ENCODE assay signal across 1 cellular context in the genomic region with DNA sequence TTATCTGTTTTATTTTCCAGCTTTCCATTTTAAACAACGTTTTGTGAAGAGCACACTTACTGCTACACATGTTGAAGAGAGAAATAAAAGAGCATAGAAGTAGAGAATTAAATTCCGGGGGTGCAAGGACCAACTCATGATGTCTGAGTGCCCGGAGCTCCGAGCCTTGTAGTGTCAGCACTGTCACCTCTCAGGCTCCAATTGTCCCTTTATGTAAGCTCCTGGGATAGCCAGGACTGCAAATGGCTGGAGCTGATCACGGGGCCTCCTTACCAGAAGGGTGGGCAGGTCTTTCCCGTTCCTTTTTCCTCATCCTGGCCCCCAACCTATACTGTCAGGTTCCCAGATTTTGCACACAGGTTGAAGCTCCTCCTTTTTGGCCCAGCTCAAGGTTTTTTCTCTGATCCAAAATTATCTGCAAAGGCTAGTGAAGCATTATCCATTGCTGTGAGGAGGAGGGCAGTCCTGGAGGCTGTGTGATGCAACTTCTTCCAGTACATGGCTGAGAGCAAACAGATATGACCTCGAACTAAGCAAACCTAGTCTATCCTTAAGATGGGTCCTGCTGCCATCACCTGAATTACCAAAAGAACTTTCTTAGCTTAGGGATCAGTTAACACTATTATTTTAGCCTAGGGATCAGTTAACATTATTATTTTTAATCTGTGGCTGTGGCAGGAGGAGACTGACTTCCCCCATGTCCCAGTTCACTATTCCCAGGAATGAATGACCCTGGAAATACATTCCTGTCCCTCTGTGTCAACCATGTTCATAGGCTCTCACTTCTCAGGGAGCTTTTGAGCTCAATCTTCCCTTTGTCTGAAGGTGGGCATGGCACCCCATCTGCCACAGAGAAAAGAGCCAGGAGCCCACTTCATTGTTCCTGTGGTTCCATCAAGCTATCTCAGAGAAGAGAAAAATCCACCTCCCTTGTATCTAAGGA.
TF ChIP-seq lines count a peak whose summit lies in the region.

Gene FGG (minus strand): TSS at position 185 of the 943 bp plus-strand sequence. CDS start 47 bp downstream, at position 138.

TF ChIP-seq in HepG2, 621 proteins besides CTCF, POLR2A, EP300 and RAD21 (continued from another document and continues in another):
- TF ChIP-seq AHDC1 (CRISPR knock-in tag; IDR thresholded peaks at IDR 0.05; ENCODE audit: borderline replicate concordance) (peak; percentile 63; the same call in 1 of the 2 replicates), ZNF264 (CRISPR knock-in tag; IDR thresholded peaks at IDR 0.05) (peak; percentile 23; the same call in 1 of the 2 replicates), TERF1 (CRISPR knock-in tag; IDR thresholded peaks at IDR 0.05) (no peak), MYNN (CRISPR knock-in tag; IDR thresholded peaks at IDR 0.05; ENCODE audit: low read depth) (no peak), MEIS1 (CRISPR knock-in tag; IDR thresholded peaks at IDR 0.05; ENCODE audit: borderline replicate concordance) (no peak), CENPT (CRISPR knock-in tag; IDR thresholded peaks at IDR 0.05; ENCODE audit: low read depth) (no peak), ZFP62 (CRISPR knock-in tag; IDR thresholded peaks at IDR 0.05) (no peak), ZNF788 (CRISPR knock-in tag; IDR thresholded peaks at IDR 0.05; ENCODE audit: borderline replicate concordance) (peak; percentile 74; the same call in 1 of the 2 replicates), SP4 (CRISPR knock-in tag; IDR thresholded peaks at IDR 0.05) (no peak), DNMT3B (CRISPR knock-in tag; conservative IDR thresholded peaks at IDR 0.05) (no peak), ZUFSP (CRISPR knock-in tag; IDR thresholded peaks at IDR 0.05; ENCODE audit: borderline replicate concordance) (no peak), GATAD2A (CRISPR knock-in tag; IDR thresholded peaks at IDR 0.05) (peak; percentile 92), PAX8 (CRISPR knock-in tag; IDR thresholded peaks at IDR 0.05; ENCODE audit: borderline replicate concordance) (no peak), ZBTB7B (CRISPR knock-in tag; IDR thresholded peaks at IDR 0.05) (peak; percentile 67; the same call in 1 of the 2 replicates), POGK (CRISPR knock-in tag; conservative IDR thresholded peaks at IDR 0.05) (peak; percentile 24; the same call in 1 of the 2 replicates), NFE2 (CRISPR knock-in tag; IDR thresholded peaks at IDR 0.05) (no peak), MED1 (CRISPR knock-in tag; IDR thresholded peaks at IDR 0.05) (peak; percentile 59), ZNF543 (CRISPR knock-in tag; IDR thresholded peaks at IDR 0.05) (peak; percentile 66; the same call in 1 of the 2 replicates)
- TF ChIP-seq, protein P1, sequence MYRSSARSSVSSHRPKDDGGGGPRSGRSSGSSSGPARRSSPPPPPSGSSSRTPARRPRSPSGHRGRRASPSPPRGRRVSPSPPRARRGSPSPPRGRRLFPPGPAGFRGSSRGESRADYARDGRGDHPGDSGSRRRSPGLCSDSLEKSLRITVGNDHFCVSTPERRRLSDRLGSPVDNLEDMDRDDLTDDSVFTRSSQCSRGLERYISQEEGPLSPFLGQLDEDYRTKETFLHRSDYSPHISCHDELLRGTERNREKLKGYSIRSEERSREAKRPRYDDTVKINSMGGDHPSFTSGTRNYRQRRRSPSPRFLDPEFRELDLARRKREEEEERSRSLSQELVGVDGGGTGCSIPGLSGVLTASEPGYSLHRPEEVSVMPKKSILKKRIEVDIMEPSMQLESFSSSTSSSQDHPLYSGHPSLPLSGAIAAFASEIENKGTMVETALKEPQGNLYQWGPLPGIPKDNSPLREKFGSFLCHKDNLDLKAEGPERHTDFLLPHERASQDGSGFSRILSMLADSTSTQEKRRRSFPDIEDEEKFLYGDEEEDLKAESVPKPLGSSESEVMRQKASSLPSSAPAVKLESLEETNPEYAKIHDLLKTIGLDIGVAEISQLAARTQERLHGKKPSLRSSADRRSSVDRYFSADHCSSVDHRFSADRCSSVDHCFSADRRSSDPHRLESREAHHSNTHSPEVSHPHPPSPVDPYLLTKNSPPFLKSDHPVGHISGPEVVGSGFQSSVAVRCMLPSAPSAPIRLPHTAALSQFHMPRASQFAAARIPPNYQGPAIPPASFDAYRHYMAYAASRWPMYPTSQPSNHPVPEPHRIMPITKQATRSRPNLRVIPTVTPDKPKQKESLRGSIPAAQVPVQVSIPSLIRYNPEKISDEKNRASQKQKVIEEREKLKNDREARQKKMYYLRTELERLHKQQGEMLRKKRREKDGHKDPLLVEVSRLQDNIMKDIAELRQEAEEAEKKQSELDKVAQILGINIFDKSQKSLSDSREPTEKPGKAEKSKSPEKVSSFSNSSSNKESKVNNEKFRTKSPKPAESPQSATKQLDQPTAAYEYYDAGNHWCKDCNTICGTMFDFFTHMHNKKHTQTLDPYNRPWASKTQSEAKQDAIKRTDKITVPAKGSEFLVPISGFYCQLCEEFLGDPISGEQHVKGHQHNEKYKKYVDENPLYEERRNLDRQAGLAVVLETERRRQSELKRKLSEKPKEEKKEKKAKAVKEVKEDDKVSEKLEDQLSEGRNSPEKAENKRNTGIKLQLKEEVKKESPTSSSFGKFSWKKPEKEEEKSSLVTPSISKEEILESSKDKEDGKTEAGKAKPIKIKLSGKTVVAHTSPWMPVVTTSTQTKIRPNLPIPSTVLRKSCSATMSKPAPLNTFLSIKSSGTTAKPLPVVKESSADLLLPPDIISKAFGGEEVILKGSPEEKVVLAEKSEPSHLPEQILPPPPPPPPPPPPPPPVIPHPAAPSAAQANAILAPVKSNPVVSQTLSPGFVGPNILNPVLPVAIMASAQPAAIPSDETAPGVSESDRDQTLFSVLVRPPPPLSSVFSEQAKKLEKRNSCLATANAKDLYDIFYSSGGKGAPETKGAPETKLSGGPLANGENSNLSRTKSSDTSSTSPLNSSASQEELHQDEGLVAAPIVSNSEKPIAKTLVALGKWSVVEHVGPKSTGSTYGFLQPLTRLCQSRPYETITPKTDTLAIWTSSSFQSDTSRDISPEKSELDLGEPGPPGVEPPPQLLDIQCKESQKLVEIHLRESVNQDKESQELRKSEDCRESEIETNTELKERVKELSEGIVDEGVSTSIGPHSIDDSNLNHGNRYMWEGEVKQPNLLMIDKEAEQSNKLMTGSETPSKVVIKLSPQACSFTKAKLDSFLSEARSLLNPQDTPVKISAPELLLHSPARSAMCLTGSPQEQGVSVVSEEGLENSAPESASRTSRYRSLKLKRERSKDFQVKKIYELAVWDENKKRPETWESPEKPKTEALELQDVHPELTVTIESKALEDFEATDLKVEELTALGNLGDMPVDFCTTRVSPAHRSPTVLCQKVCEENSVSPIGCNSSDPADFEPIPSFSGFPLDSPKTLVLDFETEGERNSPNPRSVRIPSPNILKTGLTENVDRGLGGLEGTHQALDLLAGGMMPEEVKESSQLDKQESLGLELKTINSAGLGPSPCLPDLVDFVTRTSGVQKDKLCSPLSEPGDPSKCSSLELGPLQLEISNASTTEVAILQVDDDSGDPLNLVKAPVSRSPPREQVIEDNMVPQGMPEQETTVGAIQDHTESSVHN (CRISPR knock-in tag; IDR thresholded peaks at IDR 0.05): peak; percentile 20; the same call in 1 of the 2 replicates
- TF ChIP-seq, protein P2, sequence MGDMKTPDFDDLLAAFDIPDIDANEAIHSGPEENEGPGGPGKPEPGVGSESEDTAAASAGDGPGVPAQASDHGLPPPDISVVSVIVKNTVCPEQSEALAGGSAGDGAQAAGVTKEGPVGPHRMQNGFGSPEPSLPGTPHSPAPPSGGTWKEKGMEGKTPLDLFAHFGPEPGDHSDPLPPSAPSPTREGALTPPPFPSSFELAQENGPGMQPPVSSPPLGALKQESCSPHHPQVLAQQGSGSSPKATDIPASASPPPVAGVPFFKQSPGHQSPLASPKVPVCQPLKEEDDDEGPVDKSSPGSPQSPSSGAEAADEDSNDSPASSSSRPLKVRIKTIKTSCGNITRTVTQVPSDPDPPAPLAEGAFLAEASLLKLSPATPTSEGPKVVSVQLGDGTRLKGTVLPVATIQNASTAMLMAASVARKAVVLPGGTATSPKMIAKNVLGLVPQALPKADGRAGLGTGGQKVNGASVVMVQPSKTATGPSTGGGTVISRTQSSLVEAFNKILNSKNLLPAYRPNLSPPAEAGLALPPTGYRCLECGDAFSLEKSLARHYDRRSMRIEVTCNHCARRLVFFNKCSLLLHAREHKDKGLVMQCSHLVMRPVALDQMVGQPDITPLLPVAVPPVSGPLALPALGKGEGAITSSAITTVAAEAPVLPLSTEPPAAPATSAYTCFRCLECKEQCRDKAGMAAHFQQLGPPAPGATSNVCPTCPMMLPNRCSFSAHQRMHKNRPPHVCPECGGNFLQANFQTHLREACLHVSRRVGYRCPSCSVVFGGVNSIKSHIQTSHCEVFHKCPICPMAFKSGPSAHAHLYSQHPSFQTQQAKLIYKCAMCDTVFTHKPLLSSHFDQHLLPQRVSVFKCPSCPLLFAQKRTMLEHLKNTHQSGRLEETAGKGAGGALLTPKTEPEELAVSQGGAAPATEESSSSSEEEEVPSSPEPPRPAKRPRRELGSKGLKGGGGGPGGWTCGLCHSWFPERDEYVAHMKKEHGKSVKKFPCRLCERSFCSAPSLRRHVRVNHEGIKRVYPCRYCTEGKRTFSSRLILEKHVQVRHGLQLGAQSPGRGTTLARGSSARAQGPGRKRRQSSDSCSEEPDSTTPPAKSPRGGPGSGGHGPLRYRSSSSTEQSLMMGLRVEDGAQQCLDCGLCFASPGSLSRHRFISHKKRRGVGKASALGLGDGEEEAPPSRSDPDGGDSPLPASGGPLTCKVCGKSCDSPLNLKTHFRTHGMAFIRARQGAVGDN (CRISPR knock-in tag; IDR thresholded peaks at IDR 0.05): peak; percentile 10; the same call in 1 of the 2 replicates
- TF ChIP-seq, protein P3, sequence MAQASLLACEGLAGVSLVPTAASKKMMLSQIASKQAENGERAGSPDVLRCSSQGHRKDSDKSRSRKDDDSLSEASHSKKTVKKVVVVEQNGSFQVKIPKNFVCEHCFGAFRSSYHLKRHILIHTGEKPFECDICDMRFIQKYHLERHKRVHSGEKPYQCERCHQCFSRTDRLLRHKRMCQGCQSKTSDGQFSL (CRISPR knock-in tag; IDR thresholded peaks at IDR 0.05): no peak
